ENCODE assay signal across 16 cellular contexts in genomic region chr4:135839712-135840111, GRCh38.
DNase-seq lines count a peak whose midpoint lies in the region; ATAC-seq and TF ChIP-seq lines count a peak whose summit lies in the region.
"Had no signal": no experiment of that assay in that cellular context is flagged by ENCODE, and none has a peak within 500 bp of the region (broad histone marks: within the 10 kb centered on the region; RNA-seq: fewer than 3 reads in every experiment).

No MANE protein-coding gene starts in this region.

- no peaks in the 10 kb centered on the region for H3K79me1 ChIP-seq in neuronal stem cell (ENCODE audit: low read depth, low read length)

- no peak overlapping the region for H3K14ac ChIP-seq in neuronal stem cell (ENCODE audit: low read length)

- H3K9me3 Mint-ChIP-seq in activated CD8-positive, alpha-beta T cell treated with anti-CD3 and anti-CD28 coated beads for 36 hours = peaks cover 3% of the 10 kb centered on the region

- CTCF ChIA-PET in activated CD8-positive, alpha-beta T cell treated with anti-CD3 and anti-CD28 coated beads for 36 hours (lab: Charles Lee) = no interaction called here

- no peak overlapping the region for H3K4me2 ChIP-seq in neural cell (ENCODE audit: low read length)
- H3K4me2 ChIP-seq in neuronal stem cell (ENCODE audit: insufficient read depth, low read length, poor library complexity, severe bottlenecking) = no peak overlapping the region
- H3K4me2 ChIP-seq: BLaER1 had no signal

- H2AFZ ChIP-seq in neural cell (ENCODE audit: low read depth, low read length) (no peak overlapping the region), neuronal stem cell (ENCODE audit: low read length) (peak overlapping the region; percentile 47)

- H2BK15ac ChIP-seq in neuronal stem cell (ENCODE audit: low read length) = no peak overlapping the region

- no peak overlapping the region for H3K18ac ChIP-seq in neuronal stem cell (ENCODE audit: low read length)

- no peak overlapping the region for H4K8ac ChIP-seq in neuronal stem cell (ENCODE audit: low read depth, low read length)

- no peak overlapping the region for H2BK12ac ChIP-seq in neuronal stem cell (ENCODE audit: low read length)

- H3K79me2 ChIP-seq in neural cell (replicated peaks; ENCODE audit: insufficient read depth, low read length) = no peaks in the 10 kb centered on the region

- H3K4ac ChIP-seq in neuronal stem cell (ENCODE audit: low read length) = no peak overlapping the region

- no peak overlapping the region for H3K23ac ChIP-seq in neuronal stem cell (ENCODE audit: low read depth, low read length, poor library complexity)

- no peaks in the 10 kb centered on the region for H3K9me2 ChIP-seq in neural cell (ENCODE audit: insufficient read depth, low read length)

- ATAC-seq in activated CD8-positive, alpha-beta T cell treated with anti-CD3 and anti-CD28 coated beads for 36 hours = no peak

- H3K27me3 ChIP-seq in brain microvascular endothelial cell (replicated peaks) (no peaks in the 10 kb centered on the region), neural cell (ENCODE audit: insufficient read depth, low read depth, low read length) (no peaks in the 10 kb centered on the region), neuronal stem cell (ENCODE audit: control insufficient read depth in 3 of 3, insufficient read depth in 3 of 3, low read depth in 1 of 3, low read length in 3 of 3) (no peaks in the 10 kb centered on the region)
- H3K27me3 ChIP-seq: BE2C, BLaER1 had no signal

- H3K36me3 ChIP-seq in brain microvascular endothelial cell (replicated peaks) (no peaks in the 10 kb centered on the region), neural cell (ENCODE audit: insufficient read depth, low read length) (no peaks in the 10 kb centered on the region), neuronal stem cell (replicated peaks in 1 of 2; ENCODE audit: control insufficient read depth in 2 of 2, insufficient read depth in 2 of 2, low read length in 2 of 2) (no peaks in the 10 kb centered on the region)
- H3K36me3 ChIP-seq: BE2C, BLaER1 had no signal

- TF ChIP-seq CTCF in brain microvascular endothelial cell (IDR thresholded peaks at IDR 0.05; ENCODE audit: low read depth, low read length, missing control alignments) = no peak
- no peak for TF ChIP-seq CTCF in neural cell (IDR thresholded peaks at IDR 0.05; ENCODE audit: poor library complexity, severe bottlenecking)
- no peak for TF ChIP-seq CTCF in activated CD8-positive, alpha-beta T cell treated with anti-CD3 and anti-CD28 coated beads for 36 hours (IDR thresholded peaks at IDR 0.05)

- peaks cover 4% of the 10 kb centered on the region for H3F3A ChIP-seq in neural cell (ENCODE audit: insufficient read depth, low read length, poor library complexity, severe bottlenecking)

- no peak overlapping the region for H3K4me3 ChIP-seq in brain microvascular endothelial cell (ENCODE audit: low read depth, low read length)
- no peak overlapping the region for H3K4me3 ChIP-seq in neural cell (ENCODE audit: low read length)
- H3K4me3 ChIP-seq in neuronal stem cell (ENCODE audit: low read length in 2 of 2) = no peak overlapping the region
- H3K4me3 ChIP-seq: BLaER1 had no signal

- no peaks in the 10 kb centered on the region for H3K36me3 Mint-ChIP-seq in activated CD8-positive, alpha-beta T cell treated with anti-CD3 and anti-CD28 coated beads for 36 hours (ENCODE audit: low read depth)
- H3K36me3 Mint-ChIP-seq: CD14-positive monocyte; CD4-positive, alpha-beta memory T cell; CD4-positive, CD25-positive, alpha-beta regulatory T cell; CD8-positive, alpha-beta memory T cell had no signal

- H3K27me3 Mint-ChIP-seq in activated CD8-positive, alpha-beta T cell treated with anti-CD3 and anti-CD28 coated beads for 36 hours = no peaks in the 10 kb centered on the region
- H3K27me3 Mint-ChIP-seq: CD4-positive, alpha-beta memory T cell; CD4-positive, CD25-positive, alpha-beta regulatory T cell; CD8-positive, alpha-beta memory T cell had no signal

- TF ChIP-seq RAD21 in neural cell (conservative IDR thresholded peaks at IDR 0.05) = no peak

- H3K27ac ChIP-seq in brain microvascular endothelial cell (peak overlapping the region; percentile 59), neural cell (ENCODE audit: low read length) (peak overlapping the region; percentile 70), neuronal stem cell (replicated peaks; ENCODE audit: low read length) (no peak overlapping the region)
- H3K27ac ChIP-seq: BLaER1 had no signal

- peak; percentile 69 for TF ChIP-seq EP300 in neural cell (conservative IDR thresholded peaks at IDR 0.05; ENCODE audit: poor library complexity, severe bottlenecking)

- intact Hi-C loops in activated CD8-positive, alpha-beta T cell treated with anti-CD3 and anti-CD28 coated beads for 36 hours (cut with micrococcal nuclease) = no loop called here

- H3K9ac ChIP-seq in neural cell (ENCODE audit: low read length) = no peak overlapping the region
- H3K9ac ChIP-seq in neuronal stem cell (ENCODE audit: low read depth, low read length, poor library complexity) = no peak overlapping the region
- H3K9ac ChIP-seq: BLaER1 had no signal

- in situ Hi-C loops in brain microvascular endothelial cell (cut with HindIII; ENCODE audit: low pct_ligation_motif_present, low sequenced_read_pairs) = no loop called here

- H4K91ac ChIP-seq in neuronal stem cell (ENCODE audit: low read depth, low read length, poor library complexity) = no peak overlapping the region

- WGBS in neuronal stem cell (ENCODE audit: extremely low coverage in 2 of 2, insufficient read length in 2 of 2, insufficient replicate concordance in 1 of 2), 2 donors = no CpG with 5 or more reads among the region's 2 CpGs

- DNase-seq in brain microvascular endothelial cell (no peak), neuronal stem cell (ENCODE audit: low spot score) (no peak), DMS79 treated with DMSO at 0.1 percent for 48 hours (lab: John Stamatoyannopoulos, UW) (no peak)
- no peak for DNase-seq in activated CD8-positive, alpha-beta T cell treated with anti-CD3 and anti-CD28 coated beads for 36 hours
- DNase-seq: 8988T; ACHN; BE2C; CD4-positive, alpha-beta memory T cell; CD4-positive, CD25-positive, alpha-beta regulatory T cell; CD8-positive, alpha-beta memory T cell; DMS 273 treated with DMSO at 0.1 percent for 48 hours; DMS79; GF-D8 had no signal

- no peak overlapping the region for H3K27ac Mint-ChIP-seq in activated CD8-positive, alpha-beta T cell treated with anti-CD3 and anti-CD28 coated beads for 36 hours
- H3K27ac Mint-ChIP-seq: CD14-positive monocyte; CD4-positive, alpha-beta memory T cell; CD4-positive, CD25-positive, alpha-beta regulatory T cell; CD8-positive, alpha-beta memory T cell had no signal

- POLR2A ChIA-PET in activated CD8-positive, alpha-beta T cell treated with anti-CD3 and anti-CD28 coated beads for 36 hours (lab: Charles Lee) = no interaction called here

- H4K20me1 ChIP-seq in neural cell (ENCODE audit: insufficient read depth) = no peaks in the 10 kb centered on the region
- H4K20me1 ChIP-seq: BLaER1 had no signal

- H2AK5ac ChIP-seq in neuronal stem cell (ENCODE audit: low read depth, low read length) = no peak overlapping the region

- H3K4me1 Mint-ChIP-seq in activated CD8-positive, alpha-beta T cell treated with anti-CD3 and anti-CD28 coated beads for 36 hours (ENCODE audit: low read depth) = no peaks in the 10 kb centered on the region
- H3K4me1 Mint-ChIP-seq: CD14-positive monocyte; CD4-positive, alpha-beta memory T cell; CD4-positive, CD25-positive, alpha-beta regulatory T cell; CD8-positive, alpha-beta memory T cell had no signal

- peaks cover 0 to 6% of the 10 kb centered on the region in 2 donors for H3K4me1 ChIP-seq in neuronal stem cell (ENCODE audit: control insufficient read depth in 2 of 2, insufficient read depth in 1 of 2, low read depth in 1 of 2, low read length in 2 of 2)

- no peaks in the 10 kb centered on the region for H3K9me3 ChIP-seq in neural cell (ENCODE audit: low read length)
- H3K9me3 ChIP-seq in neuronal stem cell (replicated peaks in 1 of 2; ENCODE audit: control insufficient read depth in 2 of 2, insufficient read depth in 1 of 2, low read depth in 1 of 2, low read length in 2 of 2) = no peaks in the 10 kb centered on the region
- H3K9me3 ChIP-seq: BE2C, BLaER1 had no signal

- H3K4me3 Mint-ChIP-seq in activated CD8-positive, alpha-beta T cell treated with anti-CD3 and anti-CD28 coated beads for 36 hours = no peak overlapping the region
- H3K4me3 Mint-ChIP-seq: CD14-positive monocyte; CD4-positive, alpha-beta memory T cell; CD4-positive, CD25-positive, alpha-beta regulatory T cell; CD8-positive, alpha-beta memory T cell had no signal

- H2BK120ac ChIP-seq in neuronal stem cell (ENCODE audit: low read depth, low read length) = no peak overlapping the region

- no peak overlapping the region for H2BK5ac ChIP-seq in neuronal stem cell (ENCODE audit: low read length)

TF ChIP-seq in neural cell, 6 proteins besides CTCF, POLR2A, EP300 and RAD21:
- TF ChIP-seq POLR2AphosphoS5 (IDR thresholded peaks at IDR 0.05) = peak; percentile 50
- TF ChIP-seq REST (IDR thresholded peaks at IDR 0.05; ENCODE audit: borderline replicate concordance) = no peak
- no peak for TF ChIP-seq EZH2 (IDR thresholded peaks at IDR 0.05; ENCODE audit: borderline replicate concordance, insufficient read depth, low read length, poor library complexity, severe bottlenecking)
- no peak for TF ChIP-seq MXI1 (conservative IDR thresholded peaks at IDR 0.05; ENCODE audit: poor library complexity, severe bottlenecking)
